16 cellular contexts compared by ENCODE assay signal in genomic region chr5:151186538-151186937, GRCh38.
"Had no signal": no experiment of that assay in that cellular context is flagged by ENCODE, and none has a peak within 500 bp of the region (broad histone marks: within the 10 kb centered on the region; RNA-seq: fewer than 3 reads in every experiment).

No MANE protein-coding gene starts in this region.

- H3K4me3 Mint-ChIP-seq: activated CD4-positive, alpha-beta memory T cell treated with anti-CD3 and anti-CD28 coated beads, Interleukin-2, amount 10 ng/mL, durations not matched to agents 7 days and 5 days; activated T-helper 1 cell treated with anti-CD3 and anti-CD28 coated beads, Interleukin-12 subunit alpha, Interleukin-12 subunit beta, Interleukin-2, Interleukin-4 antibody, amounts not matched to agents 30 ng/mL and 10 ng/mL and 1 ng/mL, durations not matched to agents 14 hours and 24 hours and 36 hours had no signal

- H3K4me3 ChIP-seq: adrenal gland, colonic mucosa, SK-N-MC, tibial artery, vagina had no signal

- H3K27me3 ChIP-seq: adrenal gland, colonic mucosa, tibial artery, vagina had no signal

- H3K36me3 ChIP-seq: colonic mucosa had no signal

- H3K4me1 ChIP-seq: colonic mucosa, tibial artery, vagina had no signal

- H3K27me3 Mint-ChIP-seq: activated CD4-positive, alpha-beta memory T cell treated with anti-CD3 and anti-CD28 coated beads, Interleukin-2, amount 10 ng/mL, durations not matched to agents 7 days and 5 days had no signal

- FAIRE-seq: endothelial cell of umbilical vein had no signal

- H3K27ac Mint-ChIP-seq: activated CD4-positive, alpha-beta memory T cell treated with anti-CD3 and anti-CD28 coated beads, Interleukin-2, amount 10 ng/mL, durations not matched to agents 7 days and 5 days; activated T-helper 1 cell treated with anti-CD3 and anti-CD28 coated beads, Interleukin-12 subunit alpha, Interleukin-12 subunit beta, Interleukin-2, Interleukin-4 antibody, amounts not matched to agents 30 ng/mL and 10 ng/mL and 1 ng/mL, durations not matched to agents 14 hours and 24 hours and 36 hours had no signal

- H3K9me3 ChIP-seq: colonic mucosa, vagina had no signal

- H3K27ac ChIP-seq: adrenal gland, colonic mucosa, SK-N-MC, tibial artery, vagina had no signal

- DNase-seq: activated CD4-positive, alpha-beta memory T cell treated with anti-CD3 and anti-CD28 coated beads, Interleukin-2, amount 10 ng/mL, durations not matched to agents 7 days and 5 days; activated CD4-positive, alpha-beta T cell treated with anti-CD3 and anti-CD28 coated beads for 4 hours; activated naive CD4-positive, alpha-beta T cell; colonic mucosa; effector CD4-positive, alpha-beta T cell; foreskin fibroblast; hypothalamus; posterior cingulate gyrus; stimulated activated CD4-positive, alpha-beta T cell treated with anti-CD3 and anti-CD28 coated beads, Interleukin-2, amount 100 ng/mL, for 48 hours; stimulated activated naive CD4-positive, alpha-beta T cell; tibial artery had no signal
